1 cellular context compared by ENCODE assay signal in genomic region chr3:95387242-95388021, GRCh38.
A peak's percentile ranks its signal among the peaks of the same experiment; 100 is the strongest.
TF ChIP-seq lines count a peak whose summit lies in the region.

No MANE protein-coding gene starts in this region.

TF ChIP-seq in GM12878, 131 proteins besides CTCF, POLR2A, EP300 and RAD21 (continued from another document and continues in another):
- peak; percentile 83 for TF ChIP-seq PKNOX1 (IDR thresholded peaks at IDR 0.05)
- peak; percentile 97 for TF ChIP-seq IKZF1 (conservative IDR thresholded peaks at IDR 0.05)
- no peak for TF ChIP-seq FOXK2 (IDR thresholded peaks at IDR 0.05)
- TF ChIP-seq NFIC (IDR thresholded peaks at IDR 0.05; ENCODE audit: low read depth, low read length), result peak; percentile 50
- TF ChIP-seq ZNF24 (IDR thresholded peaks at IDR 0.05), result peak; percentile 71
- TF ChIP-seq ATF7 (IDR thresholded peaks at IDR 0.05; ENCODE audit: low read depth), result peak; percentile 91
- no peak for TF ChIP-seq HDGF (IDR thresholded peaks at IDR 0.05)
- 0 out of 2 replicates have a peak, but pooled peaks have one; percentile 23 for TF ChIP-seq TCF12 (IDR thresholded peaks at IDR 0.05; ENCODE audit: low read depth, low read length)
- TF ChIP-seq RFX5 (IDR thresholded peaks at IDR 0.05; ENCODE audit: low read depth, low read length), result no peak
- TF ChIP-seq RB1 (IDR thresholded peaks at IDR 0.05; ENCODE audit: borderline replicate concordance), result no peak
- TF ChIP-seq CBX3 (IDR thresholded peaks at IDR 0.05; ENCODE audit: borderline replicate concordance, low read depth), result no peak
- TF ChIP-seq BACH1 (IDR thresholded peaks at IDR 0.05; ENCODE audit: borderline replicate concordance), result peak; percentile 89; the same call in 1 of the 2 replicates
- no peak for TF ChIP-seq ATF3 (IDR thresholded peaks at IDR 0.05; ENCODE audit: borderline replicate concordance, extremely low read depth, low read depth, low read length)
- no peak for TF ChIP-seq SUZ12 (IDR thresholded peaks at IDR 0.05; ENCODE audit: unreplicated experiment)
- TF ChIP-seq ASH2L (IDR thresholded peaks at IDR 0.05; ENCODE audit: borderline replicate concordance, low read depth), result no peak
- no peak for TF ChIP-seq POLR2AphosphoS2 (IDR thresholded peaks at IDR 0.05; ENCODE audit: low read depth, low read length)
- peak; percentile 56; the same call in 1 of the 2 replicates for TF ChIP-seq MEF2A (IDR thresholded peaks at IDR 0.05; ENCODE audit: insufficient read depth, low read depth, low read length)
- peak; percentile 67 for TF ChIP-seq MXI1 (IDR thresholded peaks at IDR 0.05; ENCODE audit: low read depth, low read length)
- TF ChIP-seq NR2C2 (IDR thresholded peaks at IDR 0.05; ENCODE audit: borderline replicate concordance, control insufficient read depth, insufficient read length, low read depth), result no peak
- TF ChIP-seq, protein P1, sequence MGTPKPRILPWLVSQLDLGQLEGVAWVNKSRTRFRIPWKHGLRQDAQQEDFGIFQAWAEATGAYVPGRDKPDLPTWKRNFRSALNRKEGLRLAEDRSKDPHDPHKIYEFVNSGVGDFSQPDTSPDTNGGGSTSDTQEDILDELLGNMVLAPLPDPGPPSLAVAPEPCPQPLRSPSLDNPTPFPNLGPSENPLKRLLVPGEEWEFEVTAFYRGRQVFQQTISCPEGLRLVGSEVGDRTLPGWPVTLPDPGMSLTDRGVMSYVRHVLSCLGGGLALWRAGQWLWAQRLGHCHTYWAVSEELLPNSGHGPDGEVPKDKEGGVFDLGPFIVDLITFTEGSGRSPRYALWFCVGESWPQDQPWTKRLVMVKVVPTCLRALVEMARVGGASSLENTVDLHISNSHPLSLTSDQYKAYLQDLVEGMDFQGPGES (IDR thresholded peaks at IDR 0.05), result no peak
- TF ChIP-seq RAD51 (IDR thresholded peaks at IDR 0.05), result 0 out of 2 replicates have a peak, but pooled peaks have one; percentile 31
- 0 out of 2 replicates have a peak, but pooled peaks have one; percentile 42 for TF ChIP-seq STAT3 (IDR thresholded peaks at IDR 0.05; ENCODE audit: low read depth, low read length)
- no peak for TF ChIP-seq CEBPB (IDR thresholded peaks at IDR 0.05; ENCODE audit: borderline replicate concordance in 1 of 2, low read depth in 2 of 2, low read length in 2 of 2)
- peak; percentile 99 for TF ChIP-seq IKZF2 (IDR thresholded peaks at IDR 0.05)
- TF ChIP-seq SMARCA5 (IDR thresholded peaks at IDR 0.05), result peak; percentile 66
- TF ChIP-seq MTA2 (IDR thresholded peaks at IDR 0.05; ENCODE audit: low read depth), result peak; percentile 100
- TF ChIP-seq TCF3 (IDR thresholded peaks at IDR 0.05; ENCODE audit: borderline replicate concordance, insufficient read depth, low read depth, low read length), result no peak
- no peak for TF ChIP-seq SP1 (IDR thresholded peaks at IDR 0.05; ENCODE audit: low read depth, low read length)
- peak; percentile 95 for TF ChIP-seq SPI1 (IDR thresholded peaks at IDR 0.05; ENCODE audit: borderline replicate concordance, insufficient read depth, low read depth, low read length)
- no peak for TF ChIP-seq MYC (IDR thresholded peaks at IDR 0.05; ENCODE audit: insufficient read depth, insufficient read length, insufficient replicate concordance, low read length, severe bottlenecking)
- peak; percentile 85 for TF ChIP-seq TBL1XR1 (IDR thresholded peaks at IDR 0.05; ENCODE audit: low read depth, low read length)
- peak; percentile 100 for TF ChIP-seq SKIL (IDR thresholded peaks at IDR 0.05; ENCODE audit: low read depth, poor library complexity, severe bottlenecking)
- TF ChIP-seq DPF2 (IDR thresholded peaks at IDR 0.05), result peak; percentile 99
- TF ChIP-seq, protein P2, sequence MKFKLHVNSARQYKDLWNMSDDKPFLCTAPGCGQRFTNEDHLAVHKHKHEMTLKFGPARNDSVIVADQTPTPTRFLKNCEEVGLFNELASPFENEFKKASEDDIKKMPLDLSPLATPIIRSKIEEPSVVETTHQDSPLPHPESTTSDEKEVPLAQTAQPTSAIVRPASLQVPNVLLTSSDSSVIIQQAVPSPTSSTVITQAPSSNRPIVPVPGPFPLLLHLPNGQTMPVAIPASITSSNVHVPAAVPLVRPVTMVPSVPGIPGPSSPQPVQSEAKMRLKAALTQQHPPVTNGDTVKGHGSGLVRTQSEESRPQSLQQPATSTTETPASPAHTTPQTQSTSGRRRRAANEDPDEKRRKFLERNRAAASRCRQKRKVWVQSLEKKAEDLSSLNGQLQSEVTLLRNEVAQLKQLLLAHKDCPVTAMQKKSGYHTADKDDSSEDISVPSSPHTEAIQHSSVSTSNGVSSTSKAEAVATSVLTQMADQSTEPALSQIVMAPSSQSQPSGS (IDR thresholded peaks at IDR 0.05; ENCODE audit: low read length), result peak; percentile 41; the same call in 1 of the 2 replicates
- no peak for TF ChIP-seq FOS (IDR thresholded peaks at IDR 0.05; ENCODE audit: borderline replicate concordance, extremely low read depth, insufficient read length)
- TF ChIP-seq NR2F1 (conservative IDR thresholded peaks at IDR 0.05), result peak; percentile 79
- peak; percentile 90 for TF ChIP-seq BMI1 (IDR thresholded peaks at IDR 0.05; ENCODE audit: borderline replicate concordance)
- TF ChIP-seq ZSCAN29 (IDR thresholded peaks at IDR 0.05), result 0 out of 2 replicates have a peak, but pooled peaks have one; percentile 62
- TF ChIP-seq, protein P3, sequence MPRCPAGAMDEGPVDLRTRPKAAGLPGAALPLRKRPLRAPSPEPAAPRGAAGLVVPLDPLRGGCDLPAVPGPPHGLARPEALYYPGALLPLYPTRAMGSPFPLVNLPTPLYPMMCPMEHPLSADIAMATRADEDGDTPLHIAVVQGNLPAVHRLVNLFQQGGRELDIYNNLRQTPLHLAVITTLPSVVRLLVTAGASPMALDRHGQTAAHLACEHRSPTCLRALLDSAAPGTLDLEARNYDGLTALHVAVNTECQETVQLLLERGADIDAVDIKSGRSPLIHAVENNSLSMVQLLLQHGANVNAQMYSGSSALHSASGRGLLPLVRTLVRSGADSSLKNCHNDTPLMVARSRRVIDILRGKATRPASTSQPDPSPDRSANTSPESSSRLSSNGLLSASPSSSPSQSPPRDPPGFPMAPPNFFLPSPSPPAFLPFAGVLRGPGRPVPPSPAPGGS (IDR thresholded peaks at IDR 0.05; ENCODE audit: borderline replicate concordance, insufficient read depth, low read depth, low read length, poor library complexity, severe bottlenecking), result no peak
- peak; percentile 43 for TF ChIP-seq CUX1 (IDR thresholded peaks at IDR 0.05; ENCODE audit: insufficient replicate concordance, low read depth, low read length)
- TF ChIP-seq, protein P4, sequence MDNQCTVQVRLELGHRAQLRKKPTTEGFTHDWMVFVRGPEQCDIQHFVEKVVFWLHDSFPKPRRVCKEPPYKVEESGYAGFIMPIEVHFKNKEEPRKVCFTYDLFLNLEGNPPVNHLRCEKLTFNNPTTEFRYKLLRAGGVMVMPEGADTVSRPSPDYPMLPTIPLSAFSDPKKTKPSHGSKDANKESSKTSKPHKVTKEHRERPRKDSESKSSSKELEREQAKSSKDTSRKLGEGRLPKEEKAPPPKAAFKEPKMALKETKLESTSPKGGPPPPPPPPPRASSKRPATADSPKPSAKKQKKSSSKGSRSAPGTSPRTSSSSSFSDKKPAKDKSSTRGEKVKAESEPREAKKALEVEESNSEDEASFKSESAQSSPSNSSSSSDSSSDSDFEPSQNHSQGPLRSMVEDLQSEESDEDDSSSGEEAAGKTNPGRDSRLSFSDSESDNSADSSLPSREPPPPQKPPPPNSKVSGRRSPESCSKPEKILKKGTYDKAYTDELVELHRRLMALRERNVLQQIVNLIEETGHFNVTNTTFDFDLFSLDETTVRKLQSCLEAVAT (IDR thresholded peaks at IDR 0.05), result peak; percentile 94
- TF ChIP-seq, protein P5, sequence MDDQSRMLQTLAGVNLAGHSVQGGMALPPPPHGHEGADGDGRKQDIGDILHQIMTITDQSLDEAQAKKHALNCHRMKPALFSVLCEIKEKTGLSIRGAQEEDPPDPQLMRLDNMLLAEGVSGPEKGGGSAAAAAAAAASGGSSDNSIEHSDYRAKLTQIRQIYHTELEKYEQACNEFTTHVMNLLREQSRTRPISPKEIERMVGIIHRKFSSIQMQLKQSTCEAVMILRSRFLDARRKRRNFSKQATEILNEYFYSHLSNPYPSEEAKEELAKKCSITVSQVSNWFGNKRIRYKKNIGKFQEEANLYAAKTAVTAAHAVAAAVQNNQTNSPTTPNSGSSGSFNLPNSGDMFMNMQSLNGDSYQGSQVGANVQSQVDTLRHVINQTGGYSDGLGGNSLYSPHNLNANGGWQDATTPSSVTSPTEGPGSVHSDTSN (IDR thresholded peaks at IDR 0.05; ENCODE audit: insufficient replicate concordance, low read depth, low read length), result peak; percentile 24
- TF ChIP-seq E2F8 (IDR thresholded peaks at IDR 0.05; ENCODE audit: low read depth, partially characterized antibody), result no peak
- no peak for TF ChIP-seq ZZZ3 (IDR thresholded peaks at IDR 0.05; ENCODE audit: control insufficient read depth, insufficient read length, low read depth)
